Comparison of ENCODE assay signal across 14 cellular contexts in genomic region chr18:79549638-79550000, GRCh38.
DNase-seq lines count a peak whose midpoint lies in the region; ATAC-seq and TF ChIP-seq lines count a peak whose summit lies in the region.
"Had no signal": no experiment of that assay in that cellular context is flagged by ENCODE, and none has a peak within 500 bp of the region (broad histone marks: within the 10 kb centered on the region; RNA-seq: fewer than 3 reads in every experiment).

No MANE protein-coding gene starts in this region.

- ATAC-seq in natural killer cell treated with Interleukin-12 subunit alpha and Interleukin-12 subunit beta and Interleukin-15 and Interleukin-18, amount 100 ng/mL, for 72 hours: no peak
- no peak for ATAC-seq in natural killer cell
- no peak for ATAC-seq in body of pancreas
- ATAC-seq: GM23338 had no signal

- TF ChIP-seq POLR2A in stomach (IDR thresholded peaks at IDR 0.05) (no peak), body of pancreas (IDR thresholded peaks at IDR 0.05) (no peak)

- H3K4me1 ChIP-seq in stomach: no peaks in the 10 kb centered on the region
- H3K4me1 ChIP-seq in body of pancreas: no peaks in the 10 kb centered on the region

- TF ChIP-seq EP300 in stomach (IDR thresholded peaks at IDR 0.05): no peak

- H3K27ac Mint-ChIP-seq in natural killer cell treated with Interleukin-12 subunit alpha and Interleukin-12 subunit beta and Interleukin-15 and Interleukin-18, amount 100 ng/mL, for 72 hours: no peak overlapping the region
- no peak overlapping the region for H3K27ac Mint-ChIP-seq in natural killer cell
- H3K27ac Mint-ChIP-seq: CD4-positive, alpha-beta memory T cell; GM23338 had no signal

- no peaks in the 10 kb centered on the region for H3K27me3 Mint-ChIP-seq in natural killer cell treated with Interleukin-12 subunit alpha and Interleukin-12 subunit beta and Interleukin-15 and Interleukin-18, amount 100 ng/mL, for 72 hours
- H3K27me3 Mint-ChIP-seq in natural killer cell (ENCODE audit: low read depth in 2 of 2): peaks cover 0 to 3% of the 10 kb centered on the region in 2 donors

- peaks cover 0 to 46% (median 1%) of the 10 kb centered on the region in 3 donors for H3K27me3 ChIP-seq in stomach
- H3K27me3 ChIP-seq in body of pancreas: no peaks in the 10 kb centered on the region

- H3K36me3 Mint-ChIP-seq in natural killer cell treated with Interleukin-12 subunit alpha and Interleukin-12 subunit beta and Interleukin-15 and Interleukin-18, amount 100 ng/mL, for 72 hours: no peaks in the 10 kb centered on the region
- H3K36me3 Mint-ChIP-seq in natural killer cell: no peaks in the 10 kb centered on the region
- H3K36me3 Mint-ChIP-seq: CD4-positive, alpha-beta memory T cell had no signal

- peak; percentile 55 for DNase-seq in natural killer cell treated with Interleukin-12 subunit alpha and Interleukin-12 subunit beta and Interleukin-15 and Interleukin-18, amount 100 ng/mL, for 72 hours (ENCODE audit: low spot score)
- no peak for DNase-seq in natural killer cell
- DNase-seq in left kidney (ENCODE audit: low read depth, low spot score): peak; percentile 49
- peak; percentile 1 for DNase-seq in stomach
- DNase-seq in medulla oblongata (ENCODE audit: extremely low spot score): no peak
- DNase-seq in body of pancreas: no peak
- DNase-seq in DMS79 (lab: John Stamatoyannopoulos, UW): no peak
- DNase-seq: ACHN; CD4-positive, alpha-beta memory T cell; DMS79 treated with DMSO at 0.1 percent for 48 hours; EL; H7 had no signal

- no peaks in the 10 kb centered on the region for H3K4me1 Mint-ChIP-seq in natural killer cell treated with Interleukin-12 subunit alpha and Interleukin-12 subunit beta and Interleukin-15 and Interleukin-18, amount 100 ng/mL, for 72 hours (ENCODE audit: low read depth in 2 of 2)
- H3K4me1 Mint-ChIP-seq in natural killer cell: peaks cover 0 to 4% of the 10 kb centered on the region in 2 donors
- H3K4me1 Mint-ChIP-seq: CD4-positive, alpha-beta memory T cell; GM23338 had no signal

- H3K36me3 ChIP-seq in stomach (no peaks in the 10 kb centered on the region), body of pancreas (replicated peaks in 1 of 2; ENCODE audit: insufficient read depth in 1 of 2, low read depth in 2 of 2) (no peaks in the 10 kb centered on the region)

- no peaks in the 10 kb centered on the region for H3K9me3 Mint-ChIP-seq in natural killer cell treated with Interleukin-12 subunit alpha and Interleukin-12 subunit beta and Interleukin-15 and Interleukin-18, amount 100 ng/mL, for 72 hours
- no peaks in the 10 kb centered on the region for H3K9me3 Mint-ChIP-seq in natural killer cell
- H3K9me3 Mint-ChIP-seq: CD4-positive, alpha-beta memory T cell; GM23338 had no signal

- H3K4me3 ChIP-seq in stomach (no peak overlapping the region), body of pancreas (no peak overlapping the region)
- H3K4me3 ChIP-seq: GM23338 had no signal

- intact Hi-C loops in natural killer cell (cut with micrococcal nuclease) (no loop called here), stomach (cut with DNase I; ENCODE audit: low total_unique reads) (no loop called here), body of pancreas (cut with DNase I) (no loop called here)

- 79 to 90% (median 88%) methylated on average over 14 to 20 of the region's 20 CpGs for WGBS in stomach, 5 donors
- WGBS in body of pancreas, 2 donors: 68 to 85% methylated on average over 6 to 15 of the region's 20 CpGs

- TF ChIP-seq CTCF in natural killer cell (IDR thresholded peaks at IDR 0.05) (no peak), stomach (IDR thresholded peaks at IDR 0.05) (no peak), body of pancreas (IDR thresholded peaks at IDR 0.05) (no peak)

- H3K4me3 Mint-ChIP-seq in natural killer cell treated with Interleukin-12 subunit alpha and Interleukin-12 subunit beta and Interleukin-15 and Interleukin-18, amount 100 ng/mL, for 72 hours: no peak overlapping the region
- no peak overlapping the region for H3K4me3 Mint-ChIP-seq in natural killer cell
- H3K4me3 Mint-ChIP-seq: CD4-positive, alpha-beta memory T cell; GM23338 had no signal

- H3K27ac ChIP-seq in stomach (no peak overlapping the region), body of pancreas (no peak overlapping the region)
- H3K27ac ChIP-seq: C4-2B had no signal

- no peaks in the 10 kb centered on the region for H3K9me3 ChIP-seq in stomach
- no peaks in the 10 kb centered on the region for H3K9me3 ChIP-seq in body of pancreas

Comparison
In these comparisons a context has a peak if more than half of its experiments do, and no peak if none do; other contexts are left out.
1. DNase-seq: peak in natural killer cell treated with Interleukin-12 subunit alpha and Interleukin-12 subunit beta and Interleukin-15 and Interleukin-18, amount 100 ng/mL, for 72 hours (single experiment), left kidney (single experiment) and stomach (single experiment); none in natural killer cell (single experiment), medulla oblongata (single experiment), body of pancreas (0 of 4) and DMS79 (single experiment).